19 cellular contexts compared by ENCODE assay signal in genomic region chrX:154711264-154711663, GRCh38. TPM values are rescaled to one million over a fixed set of nuclear protein-coding genes. Genes with fewer than 3 reads are reported as not detected.
DNase-seq lines count a peak whose midpoint lies in the region; ATAC-seq and TF ChIP-seq lines count a peak whose summit lies in the region.
"Had no signal": no experiment of that assay in that cellular context is flagged by ENCODE, and none has a peak within 500 bp of the region (broad histone marks: within the 10 kb centered on the region; RNA-seq: fewer than 3 reads in every experiment).

No MANE protein-coding gene starts in this region.

- BruUV-seq in A673 (replicated peaks; lab: Mats Ljungman, UMichigan), result no TSS peak

- WGBS in endodermal cell (ENCODE audit: insufficient coverage in 1 of 2, insufficient read length in 1 of 2), 2 experiments, result 71 to 88% methylated on average over 1 of the region's 1 CpG

- no peaks in the 10 kb centered on the region for H3K9me3 ChIP-seq in CD8-positive, alpha-beta T cell (ENCODE audit: low read length)
- H3K9me3 ChIP-seq in endodermal cell (ENCODE audit: control insufficient read depth, low read length), result no peaks in the 10 kb centered on the region
- H3K9me3 ChIP-seq in A673 (ENCODE audit: low read depth, low read length, poor library complexity, severe bottlenecking), result no peaks in the 10 kb centered on the region

- peaks cover 19% of the 10 kb centered on the region for H3K4me1 ChIP-seq in CD8-positive, alpha-beta T cell (ENCODE audit: insufficient read depth, low read length)
- no peaks in the 10 kb centered on the region for H3K4me1 ChIP-seq in endodermal cell (ENCODE audit: control insufficient read depth, insufficient read depth, low read length)
- no peaks in the 10 kb centered on the region for H3K4me1 ChIP-seq in A673 (ENCODE audit: insufficient read depth, low read length, poor library complexity, severe bottlenecking)

- intact Hi-C loops in CD8-positive, alpha-beta T cell (cut with DNase I, micrococcal nuclease), result loop anchor here in 1 of 2 experiments (10.0 kb wide), 1 partner anchor 134 kb away; no protein-coding TSS in a partner anchor
- intact Hi-C loops in activated B cell treated with CpG ODN at 0.5 μM for 24 hours (cut with micrococcal nuclease) (no loop called here), A673 (cut with micrococcal nuclease; ENCODE audit: unreplicated experiment) (no loop called here)

- H3K27me3 Mint-ChIP-seq in T-helper 2 cell treated with Interferon-gamma antibody and Interleukin-4, amounts not matched to agents 5 μg/mL and 100 μg/mL, for 36 hours (ENCODE audit: low read depth), result no peaks in the 10 kb centered on the region
- no peaks in the 10 kb centered on the region for H3K27me3 Mint-ChIP-seq in CD8-positive, alpha-beta T cell (ENCODE audit: low read depth)
- H3K27me3 Mint-ChIP-seq in activated B cell treated with CpG ODN at 0.5 μM for 24 hours (no peaks in the 10 kb centered on the region), endodermal cell (ENCODE audit: insufficient read depth) (no peaks in the 10 kb centered on the region)

- H3K27ac Mint-ChIP-seq in T-helper 2 cell treated with Interferon-gamma antibody and Interleukin-4, amounts not matched to agents 5 μg/mL and 100 μg/mL, for 36 hours, result peak overlapping the region; percentile 58
- H3K27ac Mint-ChIP-seq in CD8-positive, alpha-beta T cell, result peak overlapping the region; percentile 60
- peak overlapping the region; percentile 35 for H3K27ac Mint-ChIP-seq in activated B cell treated with CpG ODN at 0.5 μM for 24 hours
- H3K27ac Mint-ChIP-seq in endodermal cell, result no peak overlapping the region

- no peak for ATAC-seq in CD8-positive, alpha-beta T cell
- ATAC-seq in activated B cell treated with CpG ODN at 0.5 μM for 24 hours (ENCODE audit: low read depth), result no peak

- no peak for DNase-seq in T-helper 2 cell treated with Interferon-gamma antibody and Interleukin-4, amounts not matched to agents 5 μg/mL and 100 μg/mL, for 36 hours (ENCODE audit: low spot score)
- DNase-seq in T-helper 2 cell (no peak), activated B cell treated with CpG ODN at 0.5 μM for 24 hours (no peak), endodermal cell (no peak), COR-L47 (lab: John Stamatoyannopoulos, UW) (no peak), A673 (ENCODE audit: low spot score) (no peak), A172 (ENCODE audit: low spot score) (no peak)
- DNase-seq in CD8-positive, alpha-beta T cell, result no peak
- DNase-seq: 8988T, DND-41, GDM1, KG1, NCI-H1092, NCI-H2107, NCI-H69, PC-9 had no signal

- peaks cover 37% of the 10 kb centered on the region for H3K4me1 Mint-ChIP-seq in T-helper 2 cell treated with Interferon-gamma antibody and Interleukin-4, amounts not matched to agents 5 μg/mL and 100 μg/mL, for 36 hours (ENCODE audit: low read depth)
- peaks cover 30% of the 10 kb centered on the region for H3K4me1 Mint-ChIP-seq in CD8-positive, alpha-beta T cell (ENCODE audit: low read depth)
- H3K4me1 Mint-ChIP-seq in activated B cell treated with CpG ODN at 0.5 μM for 24 hours (peaks cover 28% of the 10 kb centered on the region), endodermal cell (no peaks in the 10 kb centered on the region)

- H3K27me3 ChIP-seq in CD8-positive, alpha-beta T cell (ENCODE audit: insufficient read depth, low read length), result no peaks in the 10 kb centered on the region
- no peaks in the 10 kb centered on the region for H3K27me3 ChIP-seq in endodermal cell (ENCODE audit: control insufficient read depth, insufficient read depth, low read length, poor library complexity, severe bottlenecking)
- no peaks in the 10 kb centered on the region for H3K27me3 ChIP-seq in A673 (replicated peaks; ENCODE audit: insufficient read depth, low read depth, low read length, poor library complexity)

- H3K9me3 Mint-ChIP-seq in T-helper 2 cell treated with Interferon-gamma antibody and Interleukin-4, amounts not matched to agents 5 μg/mL and 100 μg/mL, for 36 hours, result no peaks in the 10 kb centered on the region
- no peaks in the 10 kb centered on the region for H3K9me3 Mint-ChIP-seq in CD8-positive, alpha-beta T cell
- H3K9me3 Mint-ChIP-seq in activated B cell treated with CpG ODN at 0.5 μM for 24 hours (no peaks in the 10 kb centered on the region), endodermal cell (peaks cover 38% of the 10 kb centered on the region)

- no peak overlapping the region for H3K4me3 ChIP-seq in CD8-positive, alpha-beta T cell (ENCODE audit: low read depth, low read length)
- no peak overlapping the region for H3K4me3 ChIP-seq in endodermal cell (ENCODE audit: low read length)
- no peak overlapping the region for H3K4me3 ChIP-seq in A673 (ENCODE audit: low read depth, low read length, poor library complexity, severe bottlenecking)
- H3K4me3 ChIP-seq: PC-9 had no signal

- CTCF ChIA-PET in CD8-positive, alpha-beta T cell (lab: Charles Lee), result no interaction called here
- CTCF ChIA-PET in activated B cell treated with CpG ODN at 0.5 μM for 24 hours (lab: Charles Lee), result no interaction called here
- CTCF ChIA-PET in A673 (lab: Charles Lee), result no interaction called here

- H3K4me3 Mint-ChIP-seq in T-helper 2 cell treated with Interferon-gamma antibody and Interleukin-4, amounts not matched to agents 5 μg/mL and 100 μg/mL, for 36 hours, result no peak overlapping the region
- H3K4me3 Mint-ChIP-seq in CD8-positive, alpha-beta T cell, result no peak overlapping the region
- H3K4me3 Mint-ChIP-seq in activated B cell treated with CpG ODN at 0.5 μM for 24 hours (no peak overlapping the region), endodermal cell (no peak overlapping the region)

- H3K36me3 ChIP-seq in CD8-positive, alpha-beta T cell (ENCODE audit: insufficient read depth, low read length), result peaks cover 8% of the 10 kb centered on the region
- H3K36me3 ChIP-seq in endodermal cell (ENCODE audit: control insufficient read depth, insufficient read depth, low read length) (no peaks in the 10 kb centered on the region), A673 (ENCODE audit: insufficient read depth, low read length, poor library complexity, severe bottlenecking) (no peaks in the 10 kb centered on the region)

- H3K9ac ChIP-seq in endodermal cell (ENCODE audit: extremely low read depth, low read length, poor library complexity, severe bottlenecking), result no peak overlapping the region

- no peak overlapping the region for H3K27ac ChIP-seq in CD8-positive, alpha-beta T cell (ENCODE audit: low read depth, low read length)
- no peak overlapping the region for H3K27ac ChIP-seq in endodermal cell (ENCODE audit: low read depth, low read length)
- H3K27ac ChIP-seq in A673 (ENCODE audit: low read depth, low read length, poor library complexity, severe bottlenecking), result no peak overlapping the region
- H3K27ac ChIP-seq: C4-2B, PC-9 had no signal

- no peak for TF ChIP-seq CTCF in CD8-positive, alpha-beta T cell (IDR thresholded peaks at IDR 0.05)
- no peak for TF ChIP-seq CTCF in activated B cell treated with CpG ODN at 0.5 μM for 24 hours (IDR thresholded peaks at IDR 0.05)
- TF ChIP-seq CTCF in endodermal cell (conservative IDR thresholded peaks at IDR 0.05), result peak; percentile 29
- TF ChIP-seq CTCF in A673 (conservative IDR thresholded peaks at IDR 0.05; ENCODE audit: low read depth, low read length), result no peak

- POLR2A ChIA-PET in CD8-positive, alpha-beta T cell (lab: Charles Lee), result no interaction called here
- POLR2A ChIA-PET in activated B cell treated with CpG ODN at 0.5 μM for 24 hours (lab: Charles Lee) (interaction anchor here (1.6 kb wide), 1 partner anchor 19 kb away, joined by 3 read pairs; no protein-coding TSS in a partner anchor), A673 (lab: Charles Lee; ENCODE audit: low non-redundant PET) (no interaction called here)

- H3K36me3 Mint-ChIP-seq in T-helper 2 cell treated with Interferon-gamma antibody and Interleukin-4, amounts not matched to agents 5 μg/mL and 100 μg/mL, for 36 hours (ENCODE audit: low read depth), result peaks cover 39% of the 10 kb centered on the region
- H3K36me3 Mint-ChIP-seq in CD8-positive, alpha-beta T cell, result peaks cover 45% of the 10 kb centered on the region
- peaks cover 42% of the 10 kb centered on the region for H3K36me3 Mint-ChIP-seq in activated B cell treated with CpG ODN at 0.5 μM for 24 hours (ENCODE audit: low read depth)
- no peaks in the 10 kb centered on the region for H3K36me3 Mint-ChIP-seq in endodermal cell (ENCODE audit: low read depth)

RNA-seq across cellular contexts. Expression of gene GAB3, which starts 39.6 kb away (rescaled TPM):
- 1 to 10 TPM; 5.0 to 5.6 TPM for total RNA-seq in CD8-positive, alpha-beta T cell
- total RNA-seq in activated B cell treated with CpG ODN at 0.5 μM for 24 hours (7.1 and 7.5 TPM in 2 replicates), endodermal cell (under 1 TPM; 0.13 to 0.55 TPM), A673 (2021) (0.09 and 0.31 TPM in 2 replicates)
- polyA plus RNA-seq in endodermal cell (2013, experiment 1 of 2), result 0.07 TPM
- not detected for polyA plus RNA-seq in endodermal cell (2013, experiment 2 of 2)
- total RNA-seq in A172 (2014; rRNA removed; shearing (Covaris generic)), result 0.83 and 0.93 TPM in 2 replicates

RNA-seq across cellular contexts. Expression of gene DKC1, which starts 51.4 kb away (rescaled TPM):
- 10 to 100 TPM; 68.0 to 72.8 TPM for total RNA-seq in CD8-positive, alpha-beta T cell
- total RNA-seq in activated B cell treated with CpG ODN at 0.5 μM for 24 hours (93.5 and 105 TPM in 2 replicates), endodermal cell (10 to 100 TPM; 66.5 to 70.8 TPM), A673 (2021) (138 and 158 TPM in 2 replicates)
- polyA plus RNA-seq in endodermal cell (2013, experiment 1 of 2), result 66.7 TPM
- 62.1 TPM for polyA plus RNA-seq in endodermal cell (2013, experiment 2 of 2)
- total RNA-seq in A172 (2014; rRNA removed; shearing (Covaris generic)), result 74.9 and 102 TPM in 2 replicates

RNA-seq across cellular contexts. Expression of gene CTAG2, which starts 57.9 kb away (rescaled TPM):
- not detected for total RNA-seq in CD8-positive, alpha-beta T cell
- total RNA-seq in activated B cell treated with CpG ODN at 0.5 μM for 24 hours, result not detected in 2 replicates
- total RNA-seq in endodermal cell, result not detected
- not detected for polyA plus RNA-seq in endodermal cell (2013, experiment 1 of 2)
- not detected for polyA plus RNA-seq in endodermal cell (2013, experiment 2 of 2)
- not detected in 2 replicates for total RNA-seq in A673 (2021)
- total RNA-seq in A172 (2014; rRNA removed; shearing (Covaris generic)), result not detected in 2 replicates
- total RNA-seq: H4, MCF 10A, PC-9 had no signal
